In genomic region chr6:7328159-7328713, GRCh38 we compare ENCODE assay signal across 33 cellular contexts. TPM values are rescaled to one million over a fixed set of nuclear protein-coding genes. Genes with fewer than 3 reads are reported as not detected.
A peak's percentile ranks its signal among the peaks of the same experiment; 100 is the strongest.
DNase-seq lines count a peak whose midpoint lies in the region; ATAC-seq, FAIRE-seq and TF ChIP-seq lines count a peak whose summit lies in the region.
"Had no signal": no experiment of that assay in that cellular context is flagged by ENCODE, and none has a peak within 500 bp of the region (broad histone marks: within the 10 kb centered on the region; RNA-seq: fewer than 3 reads in every experiment).

No MANE protein-coding gene starts in this region.

- no TSS peak for BruUV-seq in GM12878 (replicated peaks; lab: Mats Ljungman, UMichigan)

- no peak overlapping the region for H3K9ac ChIP-seq in GM12878 (ENCODE audit: control insufficient read depth, insufficient read depth, low read length)

- no peak overlapping the region for H3K27ac ChIP-seq in GM12878 (ENCODE audit: control insufficient read depth, insufficient read depth)
- H3K27ac ChIP-seq: brain microvascular endothelial cell, C4-2B, dorsolateral prefrontal cortex, gastrocnemius medialis, lower lobe of right lung, SK-N-MC, upper lobe of left lung had no signal

- 0% methylated on average over 2 of the region's 2 CpGs for WGBS in GM12878 (ENCODE audit: insufficient coverage, insufficient replicate concordance, low lambda C conversion rate, missing lambda C conversion rate)

- POLR2A ChIA-PET in GM12878 (lab: Charles Lee): no interaction called here

- no peak overlapping the region for H3K4me3 ChIP-seq in GM12878
- H3K4me3 ChIP-seq: dorsolateral prefrontal cortex, gastrocnemius medialis, lower lobe of right lung, SK-N-MC, upper lobe of left lung had no signal

- intact Hi-C loops in GM12878 (cut with micrococcal nuclease; ENCODE audit: unreplicated experiment): no loop called here

- H3K4me1 Mint-ChIP-seq in stimulated activated memory B cell treated with anti-CD40 and anti-IgM and Interleukin-4, amounts not matched to agents 10 μg/mL and 1 μg/mL and 100 μg/mL, for 72 hours: peaks cover 27% of the 10 kb centered on the region

- H3K4me2 ChIP-seq in GM12878 (ENCODE audit: control insufficient read depth, insufficient read depth): no peak overlapping the region

- no peaks in the 10 kb centered on the region for H3K27me3 Mint-ChIP-seq in stimulated activated memory B cell treated with anti-CD40 and anti-IgM and Interleukin-4, amounts not matched to agents 10 μg/mL and 1 μg/mL and 100 μg/mL, for 72 hours
- H3K27me3 Mint-ChIP-seq: activated CD8-positive, alpha-beta T cell treated with anti-CD3 and anti-CD28 coated beads for 36 hours had no signal

- no peak for TF ChIP-seq POLR2A in GM12878 (IDR thresholded peaks at IDR 0.05; ENCODE audit: low read depth, low read length)
- TF ChIP-seq POLR2A in H54 (IDR thresholded peaks at IDR 0.05; ENCODE audit: low read depth, low read length): no peak

- H4K20me1 ChIP-seq in GM12878 (ENCODE audit: control insufficient read depth, insufficient read depth): no peaks in the 10 kb centered on the region

- SMC1A ChIA-PET in GM12878 (lab: Charles Lee; ENCODE audit: uncharacterized antibody, unreplicated experiment): interaction anchor here (0.7 to 1.5 kb wide), 4 partner anchors 17 to 64 kb away, joined by 3 to 4 read pairs (median 3); no protein-coding TSS in a partner anchor

- FAIRE-seq in GM12878 (lab: Jason Lieb, UNC) (no peak), H54 (lab: Jason Lieb, UNC) (no peak)
- FAIRE-seq: endometrium, H1 had no signal

- no peaks in the 10 kb centered on the region for H3K79me2 ChIP-seq in GM12878 (ENCODE audit: control insufficient read depth, insufficient read depth, low read length)

- ATAC-seq in GM12878 (peak; percentile 47), HG03196 (IDR thresholded peaks at IDR 0.05; ENCODE audit: unreplicated experiment) (no peak)
- peak; percentile 40 for ATAC-seq in stimulated activated memory B cell treated with anti-CD40 and anti-IgM and Interleukin-4, amounts not matched to agents 10 μg/mL and 1 μg/mL and 100 μg/mL, for 72 hours
- ATAC-seq: activated CD8-positive, alpha-beta T cell treated with anti-CD3 and anti-CD28 coated beads for 36 hours; gastrocnemius medialis; natural killer cell; T-helper 17 cell had no signal

- peaks cover 3% of the 10 kb centered on the region for H3K9me3 Mint-ChIP-seq in stimulated activated memory B cell treated with anti-CD40 and anti-IgM and Interleukin-4, amounts not matched to agents 10 μg/mL and 1 μg/mL and 100 μg/mL, for 72 hours
- H3K9me3 Mint-ChIP-seq: activated CD8-positive, alpha-beta T cell treated with anti-CD3 and anti-CD28 coated beads for 36 hours; natural killer cell had no signal

- H2AFZ ChIP-seq in GM12878 (ENCODE audit: control insufficient read depth, low read depth, low read length): no peak overlapping the region

- no peaks in the 10 kb centered on the region; the same call in 2 of the 3 replicates for H3K9me3 ChIP-seq in GM12878 (replicated peaks; ENCODE audit: control insufficient read depth, insufficient read depth, low read length)
- H3K9me3 ChIP-seq: gastrocnemius medialis, lower lobe of right lung, upper lobe of left lung had no signal

- no peak overlapping the region for H3K4me3 Mint-ChIP-seq in stimulated activated memory B cell treated with anti-CD40 and anti-IgM and Interleukin-4, amounts not matched to agents 10 μg/mL and 1 μg/mL and 100 μg/mL, for 72 hours
- H3K4me3 Mint-ChIP-seq: activated CD8-positive, alpha-beta T cell treated with anti-CD3 and anti-CD28 coated beads for 36 hours; natural killer cell; T-helper 17 cell had no signal

- no peaks in the 10 kb centered on the region for H3K36me3 ChIP-seq in GM12878 (ENCODE audit: control insufficient read depth in 2 of 2, insufficient read depth in 2 of 2, low read length in 1 of 2)
- H3K36me3 ChIP-seq: brain microvascular endothelial cell, gastrocnemius medialis, lower lobe of right lung, upper lobe of left lung had no signal

- no peaks in the 10 kb centered on the region; a peak in 1 of 4 replicates for H3K27me3 ChIP-seq in GM12878 (replicated peaks in 1 of 2; ENCODE audit: control insufficient read depth in 2 of 2, insufficient read depth in 2 of 2, low read length in 1 of 2)
- H3K27me3 ChIP-seq: brain microvascular endothelial cell, gastrocnemius medialis, upper lobe of left lung had no signal

- TF ChIP-seq CTCF in GM12878 (IDR thresholded peaks at IDR 0.05 in 2 of 3, conservative IDR thresholded peaks at IDR 0.05 in 1 of 3; ENCODE audit: control insufficient read depth in 2 of 3, extremely low read depth in 1 of 3, insufficient read depth in 1 of 3, low read depth in 3 of 3, low read length in 3 of 3): no peak

- in situ Hi-C loops in GM12878 (cut with MboI): no loop called here

- H3K36me3 Mint-ChIP-seq in stimulated activated memory B cell treated with anti-CD40 and anti-IgM and Interleukin-4, amounts not matched to agents 10 μg/mL and 1 μg/mL and 100 μg/mL, for 72 hours: no peaks in the 10 kb centered on the region
- H3K36me3 Mint-ChIP-seq: activated naive CD4-positive, alpha-beta T cell treated with anti-CD3 and anti-CD28 coated beads, Interleukin-2, amount 50 U/mL, for 72 hours; natural killer cell had no signal

- no peak overlapping the region for H3K27ac Mint-ChIP-seq in stimulated activated memory B cell treated with anti-CD40 and anti-IgM and Interleukin-4, amounts not matched to agents 10 μg/mL and 1 μg/mL and 100 μg/mL, for 72 hours
- H3K27ac Mint-ChIP-seq: activated CD8-positive, alpha-beta T cell treated with anti-CD3 and anti-CD28 coated beads for 36 hours; activated naive CD4-positive, alpha-beta T cell treated with anti-CD3 and anti-CD28 coated beads, Interleukin-2, amount 50 U/mL, for 72 hours; natural killer cell; T-helper 17 cell had no signal

- H3K4me1 ChIP-seq in GM12878 (ENCODE audit: control insufficient read depth, insufficient read depth, low read length): peaks cover 6% of the 10 kb centered on the region
- H3K4me1 ChIP-seq: gastrocnemius medialis, upper lobe of left lung had no signal

- no peak for TF ChIP-seq RAD21 in GM12878 (IDR thresholded peaks at IDR 0.05; ENCODE audit: insufficient read depth, low read depth, low read length)

- peak; percentile 21 for DNase-seq in SKM-1 treated with dmso at 0.1 percent for 144 hours (lab: John Stamatoyannopoulos, UW; ENCODE audit: unreplicated experiment)
- no peak for DNase-seq in SKM-1 (lab: John Stamatoyannopoulos, UW; ENCODE audit: unreplicated experiment)
- DNase-seq in LHCN-M2 (ENCODE audit: low read depth): peak; percentile 7
- DNase-seq in GM12878 (ENCODE audit: low read depth, low spot score): no peak
- DNase-seq in DMS153 (lab: John Stamatoyannopoulos, UW): no peak
- DNase-seq in H54 (ENCODE audit: insufficient read length, low spot score): no peak
- DNase-seq: activated CD4-positive, CD25-positive, alpha-beta regulatory T cell treated with anti-CD3 and anti-CD28 coated beads, Interleukin-2, amount 50 U/mL, for 72 hours; activated CD8-positive, alpha-beta T cell treated with anti-CD3 and anti-CD28 coated beads for 36 hours; activated effector memory CD4-positive, alpha-beta T cell treated with Interleukin-2 at 50 U/mL for 16 hours; amygdala; brain microvascular endothelial cell; Calu3; dorsolateral prefrontal cortex; gastrocnemius medialis; KBM-7; kidney glomerular epithelial cell; lower lobe of right lung; MM.1S; natural killer cell; NCI-H1436 treated with DMSO at 0.1 percent for 48 hours; NCI-H2081 treated with DMSO at 0.1 percent for 48 hours; NCI-H748 treated with DMSO at 0.1 percent for 48 hours; occipital lobe; stimulated activated CD4-positive, alpha-beta T cell treated with anti-CD3 and anti-CD28 coated beads, Interleukin-4, amount 100 ng/mL, for 24 hours; T-helper 17 cell; upper lobe of left lung had no signal

- no peak for TF ChIP-seq EP300 in GM12878 (IDR thresholded peaks at IDR 0.05; ENCODE audit: borderline replicate concordance in 1 of 2, control insufficient read depth in 1 of 2, low read depth in 2 of 2, low read length in 2 of 2)

- RAD21 ChIA-PET in GM12878 (lab: Charles Lee; ENCODE audit: unreplicated experiment): interaction anchor here (0.9 to 2.4 kb wide), 2 partner anchors 15 to 52 kb away, joined by 3 to 7 read pairs; partner anchors contain the start of gene SSR1

- CTCF ChIA-PET in GM12878 (lab: Yijun Ruan, JAX): interaction anchor here (1.0 kb wide), 1 partner anchor 11 kb away, joined by 4 read pairs; no protein-coding TSS in a partner anchor

TF ChIP-seq in GM12878, 131 proteins besides CTCF, POLR2A, EP300 and RAD21:
- TF ChIP-seq TARDBP (IDR thresholded peaks at IDR 0.05; ENCODE audit: borderline replicate concordance) (no peak), WRNIP1 (IDR thresholded peaks at IDR 0.05; ENCODE audit: borderline replicate concordance, low read depth, low read length) (no peak), SP1 (IDR thresholded peaks at IDR 0.05; ENCODE audit: low read depth, low read length) (no peak), JUNB (IDR thresholded peaks at IDR 0.05) (peak; percentile 30; the same call in 1 of the 2 replicates), FOXM1 (IDR thresholded peaks at IDR 0.05; ENCODE audit: low read depth, low read length) (no peak)

RNA-seq across cellular contexts. Expression of gene SSR1, which starts 15.2 kb away (rescaled TPM):
- total RNA-seq in LHCN-M2 (2014; rRNA removed) (109 and 128 TPM in 2 replicates), GM12878 (2014; rRNA removed) (42.0 and 48.6 TPM in 2 replicates), GM12878 (2014; rRNA removed; fragmentation: Illumina TruSeq; extraction: Trizol) (61.1 and 63.5 TPM in 2 replicates), GM12878 (2021) (131 and 132 TPM in 2 replicates)
- 84.7 TPM for polyA plus RNA-seq in LHCN-M2 (2012)
- total RNA-seq in GM12878 (2013; cell fraction: nucleolus; rRNA removed): 75.6 and 78.6 TPM in 2 replicates
- 70.3 TPM for polyA plus RNA-seq in GM12878 (2011; ENCODE audit: low read depth)
- polyA plus RNA-seq in GM12878 (2011; rRNA removed) (165 and 224 TPM in 2 replicates), GM12878 (2014; fragmentation: Illumina TruSeq; extraction: Trizol) (120 and 125 TPM in 2 replicates), GM12878 (2014; fragmentation: Nextera tagmentation; extraction: Ambion mirVana) (100 to 1,000 TPM; 123 to 151 TPM), GM12878 (2014; rRNA removed) (69.6 and 93.3 TPM in 2 replicates), GM12878 (2016; fragmentation: Nextera tagmentation; extraction: Ambion mirVana) (100 to 1,000 TPM; 201 to 209 TPM)
- 62.3 and 76.2 TPM in 2 replicates for polyA plus RNA-seq in GM12878 (2011; cell fraction: cytosol; rRNA removed)
- polyA plus RNA-seq in GM12878 (2011; cell fraction: nucleus; rRNA removed): 58.9 and 74.6 TPM in 2 replicates
- 118 and 133 TPM in 2 replicates for polyA plus RNA-seq in GM12878 (2012)
- 83.2 and 145 TPM in 2 replicates for polyA minus RNA-seq in GM12878 (2011; rRNA and poly(A)+ RNA removed)
- polyA minus RNA-seq in GM12878 (2011; cell fraction: cytosol; rRNA and poly(A)+ RNA removed): 44.9 and 52.2 TPM in 2 replicates
- polyA minus RNA-seq in GM12878 (2011; cell fraction: nucleus; rRNA and poly(A)+ RNA removed): 10.9 and 20.8 TPM in 2 replicates

Comparison
In these comparisons a context has a peak if more than half of its experiments do, and no peak if none do; other contexts are left out.
1. DNase-seq: peak in SKM-1 treated with dmso at 0.1 percent for 144 hours (single experiment) and LHCN-M2 (single experiment); none in SKM-1 (single experiment), GM12878 (single experiment), DMS153 (single experiment) and H54 (single experiment).